In the genomic region with DNA sequence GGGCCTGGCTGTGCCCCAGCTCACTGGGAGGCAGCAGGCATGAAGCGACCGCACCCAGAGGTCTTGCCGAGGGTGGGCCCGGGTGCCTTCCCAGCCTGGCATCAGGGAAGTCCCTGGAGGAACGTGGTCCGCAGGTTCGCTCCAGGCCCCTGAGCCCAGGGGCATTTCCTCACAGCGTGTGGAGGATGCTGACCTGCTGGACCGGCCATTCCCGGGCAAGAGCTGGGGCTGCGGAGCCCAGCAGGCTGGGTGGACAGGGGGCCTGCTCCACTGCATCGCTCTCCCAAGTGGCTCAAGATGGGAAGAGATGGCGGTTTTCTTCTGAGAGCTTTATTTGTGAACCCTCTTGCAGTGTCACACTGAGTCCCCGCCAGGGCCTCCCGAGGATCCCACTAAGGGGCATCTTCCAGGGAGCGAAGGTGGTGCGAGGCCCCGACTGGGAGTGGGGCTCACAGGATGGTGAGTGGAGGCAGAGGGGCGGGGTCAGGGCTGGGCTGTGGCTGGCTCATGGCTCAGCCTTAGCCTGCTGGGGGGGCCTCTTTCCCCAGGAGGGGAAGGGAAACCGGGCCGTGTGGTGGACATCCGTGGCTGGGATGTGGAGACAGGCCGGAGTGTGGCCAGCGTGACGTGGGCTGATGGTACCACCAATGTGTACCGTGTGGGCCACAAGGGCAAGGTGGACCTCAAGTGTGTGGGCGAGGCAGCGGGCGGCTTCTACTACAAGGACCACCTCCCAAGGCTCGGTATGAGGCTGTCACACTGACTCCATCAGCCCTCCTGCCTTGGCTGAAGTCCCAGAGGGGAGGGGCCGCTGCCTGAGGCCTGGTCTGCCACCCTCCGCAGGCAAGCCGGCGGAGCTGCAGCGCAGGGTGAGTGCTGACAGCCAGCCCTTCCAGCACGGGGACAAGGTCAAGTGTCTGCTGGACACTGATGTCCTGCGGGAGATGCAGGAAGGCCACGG, we compare ENCODE assay signal across 20 cellular contexts. TPM values are rescaled to one million over a fixed set of nuclear protein-coding genes. Genes with fewer than 3 reads are reported as not detected.
DNase-seq lines count a peak whose midpoint lies in the region; ATAC-seq and TF ChIP-seq lines count a peak whose summit lies in the region.
"Had no signal": no experiment of that assay in that cellular context is flagged by ENCODE, and none has a peak within 500 bp of the region (broad histone marks: within the 10 kb centered on the region; RNA-seq: fewer than 3 reads in every experiment).

No MANE protein-coding gene starts in this region.

- intact Hi-C loops in natural killer cell (cut with micrococcal nuclease) (no loop called here), left ventricle myocardium inferior (cut with micrococcal nuclease) (no loop called here), aorta (cut with DNase I) (no loop called here)

- H3K4me3 ChIP-seq in left ventricle myocardium inferior (peak overlapping the region; percentile 54), aorta (ENCODE audit: low read length in 2 of 2) (no peak overlapping the region)
- H3K4me3 ChIP-seq: adrenal gland had no signal

- H3K27ac ChIP-seq in RWPE1 (peak overlapping the region; percentile 23), left ventricle myocardium inferior (replicated peaks) (peak overlapping the region; percentile 71), aorta (ENCODE audit: low read depth in 1 of 2, low read length in 2 of 2) (no peak overlapping the region)
- H3K27ac ChIP-seq: adrenal gland had no signal

- H3K36me3 ChIP-seq in left ventricle myocardium inferior (peaks cover 35% of the 10 kb centered on the region), aorta (ENCODE audit: control insufficient read depth in 1 of 2, insufficient read depth in 2 of 2, low read length in 1 of 2) (no peaks in the 10 kb centered on the region)

- 70 to 73% methylated on average over 38 of the region's 38 CpGs for WGBS in aorta, 2 donors

- peaks cover 12% of the 10 kb centered on the region for H3K27me3 ChIP-seq in left ventricle myocardium inferior (ENCODE audit: low read depth)
- no peaks in the 10 kb centered on the region for H3K27me3 ChIP-seq in aorta (ENCODE audit: control insufficient read depth in 1 of 2, insufficient read depth in 2 of 2, low read length in 1 of 2)
- H3K27me3 ChIP-seq: adrenal gland had no signal

- H3K4me1 Mint-ChIP-seq in natural killer cell = peaks cover 8 to 30% of the 10 kb centered on the region in 2 donors
- H3K4me1 Mint-ChIP-seq in natural killer cell treated with Interleukin-12 subunit alpha and Interleukin-12 subunit beta and Interleukin-15 and Interleukin-18, amount 100 ng/mL, for 72 hours (ENCODE audit: low read depth in 2 of 2) = peaks cover 9 to 13% of the 10 kb centered on the region in 2 donors

- H3K27ac Mint-ChIP-seq in natural killer cell = peak overlapping the region in 1 of 2 donors; percentile 47
- no peak overlapping the region for H3K27ac Mint-ChIP-seq in natural killer cell treated with Interleukin-12 subunit alpha and Interleukin-12 subunit beta and Interleukin-15 and Interleukin-18, amount 100 ng/mL, for 72 hours
- H3K27ac Mint-ChIP-seq: activated CD4-positive, alpha-beta T cell treated with anti-CD3 and anti-CD28 coated beads for 36 hours; memory B cell; progenitor cell of endocrine pancreas had no signal

- H3K4me3 Mint-ChIP-seq in natural killer cell = peak overlapping the region; percentile 25
- H3K4me3 Mint-ChIP-seq in natural killer cell treated with Interleukin-12 subunit alpha and Interleukin-12 subunit beta and Interleukin-15 and Interleukin-18, amount 100 ng/mL, for 72 hours = no peak overlapping the region
- H3K4me3 Mint-ChIP-seq: activated CD4-positive, alpha-beta T cell treated with anti-CD3 and anti-CD28 coated beads for 36 hours; memory B cell; naive thymus-derived CD8-positive, alpha-beta T cell had no signal

- no peaks in the 10 kb centered on the region for H3K27me3 Mint-ChIP-seq in natural killer cell (ENCODE audit: low read depth in 2 of 2)
- H3K27me3 Mint-ChIP-seq in natural killer cell treated with Interleukin-12 subunit alpha and Interleukin-12 subunit beta and Interleukin-15 and Interleukin-18, amount 100 ng/mL, for 72 hours = no peaks in the 10 kb centered on the region
- H3K27me3 Mint-ChIP-seq: activated CD4-positive, alpha-beta T cell treated with anti-CD3 and anti-CD28 coated beads for 36 hours; memory B cell; naive thymus-derived CD8-positive, alpha-beta T cell; progenitor cell of endocrine pancreas had no signal

- TF ChIP-seq CTCF in natural killer cell (IDR thresholded peaks at IDR 0.05) (no peak), RWPE1 (conservative IDR thresholded peaks at IDR 0.05; ENCODE audit: low read depth) (no peak), left ventricle myocardium inferior (IDR thresholded peaks at IDR 0.05; ENCODE audit: borderline replicate concordance) (no peak), omental fat pad (IDR thresholded peaks at IDR 0.05) (no peak)

- POLR2A ChIA-PET in RWPE1 (lab: Yijun Ruan, JAX; ENCODE audit: low non-redundant PET) = no interaction called here

- no peak for ATAC-seq in natural killer cell
- no peak for ATAC-seq in natural killer cell treated with Interleukin-12 subunit alpha and Interleukin-12 subunit beta and Interleukin-15 and Interleukin-18, amount 100 ng/mL, for 72 hours
- ATAC-seq in aorta (ENCODE audit: low FRiP score) = no peak
- ATAC-seq in HG03571 (IDR thresholded peaks at IDR 0.05; ENCODE audit: unreplicated experiment) = no peak
- ATAC-seq in omental fat pad (ENCODE audit: low FRiP score) = no peak
- ATAC-seq: activated CD4-positive, alpha-beta T cell treated with anti-CD3 and anti-CD28 coated beads for 36 hours; naive thymus-derived CD8-positive, alpha-beta T cell had no signal

- CTCF ChIA-PET in RWPE1 (lab: Yijun Ruan, JAX) = no interaction called here

- no peaks in the 10 kb centered on the region for H3K36me3 Mint-ChIP-seq in natural killer cell
- no peaks in the 10 kb centered on the region for H3K36me3 Mint-ChIP-seq in natural killer cell treated with Interleukin-12 subunit alpha and Interleukin-12 subunit beta and Interleukin-15 and Interleukin-18, amount 100 ng/mL, for 72 hours
- H3K36me3 Mint-ChIP-seq: memory B cell; naive thymus-derived CD8-positive, alpha-beta T cell had no signal

- DNase-seq in natural killer cell = no peak
- DNase-seq in natural killer cell treated with Interleukin-12 subunit alpha and Interleukin-12 subunit beta and Interleukin-15 and Interleukin-18, amount 100 ng/mL, for 72 hours (ENCODE audit: low spot score) = no peak
- no peak for DNase-seq in RWPE1 (ENCODE audit: low spot score)
- peak; percentile 80 for DNase-seq in left ventricle myocardium inferior
- peak; percentile 53 to 71 for DNase-seq in aorta
- DNase-seq in omental fat pad (ENCODE audit: low spot score) = no peak
- DNase-seq in NCI-H446 (lab: John Stamatoyannopoulos, UW) = no peak
- DNase-seq: activated CD4-positive, alpha-beta T cell treated with anti-CD3 and anti-CD28 coated beads for 36 hours; activated effector memory CD4-positive, alpha-beta T cell treated with Interleukin-2 at 50 U/mL for 16 hours; central memory CD4-positive, alpha-beta T cell; GF-D8; NCI-H1417; NCI-H510A; T1000 had no signal

- H3K4me1 ChIP-seq in left ventricle myocardium inferior = peaks cover 52% of the 10 kb centered on the region
- H3K4me1 ChIP-seq in aorta (ENCODE audit: control insufficient read depth in 1 of 2, insufficient read depth in 2 of 2, low read length in 2 of 2) = no peaks in the 10 kb centered on the region
- H3K4me1 ChIP-seq: adrenal gland had no signal

- H3K9me3 Mint-ChIP-seq in natural killer cell = no peaks in the 10 kb centered on the region
- H3K9me3 Mint-ChIP-seq in natural killer cell treated with Interleukin-12 subunit alpha and Interleukin-12 subunit beta and Interleukin-15 and Interleukin-18, amount 100 ng/mL, for 72 hours = no peaks in the 10 kb centered on the region
- H3K9me3 Mint-ChIP-seq: memory B cell; naive thymus-derived CD8-positive, alpha-beta T cell had no signal

- H3K9me3 ChIP-seq in left ventricle myocardium inferior (replicated peaks) = no peaks in the 10 kb centered on the region
- H3K9me3 ChIP-seq in aorta (ENCODE audit: control insufficient read depth, low read length) = no peaks in the 10 kb centered on the region
- H3K9me3 ChIP-seq: adrenal gland had no signal

RNA-seq across cellular contexts. Expression of gene MMP23B, which starts 7.2 kb away (rescaled TPM):
- total RNA-seq in natural killer cell (100 to 1,000 TPM in 2 of 3 donors, 10 to 100 TPM in 1; 82.9 to 130 (median 126) TPM), left ventricle myocardium inferior (93.8 TPM), aorta (10 to 100 TPM; 15.5 to 74.5 TPM), omental fat pad (10 to 100 TPM in 3 of 4 donors, 1 to 10 TPM in 1; 9.8 to 61.7 (median 18.5) TPM)
- 1 to 10 TPM; 4.9 to 6.1 TPM for total RNA-seq in natural killer cell treated with Interleukin-12 subunit alpha and Interleukin-12 subunit beta and Interleukin-15 and Interleukin-18, amount 100 ng/mL, for 72 hours
- polyA plus RNA-seq in aorta = 100 to 1,000 TPM in 1 of 2 donors, 10 to 100 TPM in 1; 41.2 to 120 TPM
- total RNA-seq: SK-MEL-5 had no signal

RNA-seq across cellular contexts. Expression of gene MIB2, which starts 9.4 kb away (rescaled TPM):
- 10 to 100 TPM; 44.9 to 54.1 (median 46.0) TPM for total RNA-seq in natural killer cell
- total RNA-seq in natural killer cell treated with Interleukin-12 subunit alpha and Interleukin-12 subunit beta and Interleukin-15 and Interleukin-18, amount 100 ng/mL, for 72 hours = 10 to 100 TPM; 29.3 to 43.5 TPM
- 129 TPM for total RNA-seq in left ventricle myocardium inferior
- total RNA-seq in aorta = 10 to 100 TPM; 45.0 to 77.7 TPM
- 100 to 1,000 TPM in 1 of 2 donors, 10 to 100 TPM in 1; 20.4 to 220 TPM for polyA plus RNA-seq in aorta
- 10 to 100 TPM; 33.7 to 52.2 (median 40.2) TPM for total RNA-seq in omental fat pad

RNA-seq across cellular contexts. Expression of gene FNDC10, which starts 24.8 kb away (rescaled TPM):
- total RNA-seq in natural killer cell (1 to 10 TPM; 2.8 to 3.2 (median 3.0) TPM), left ventricle myocardium inferior (3.6 TPM), aorta (1 to 10 TPM; 1.2 to 3.0 TPM), omental fat pad (1 to 10 TPM in 3 of 4 donors, not detected in 1; 1.9 to 2.6 (median 2.2) TPM)
- 1 to 10 TPM in 1 of 2 donors, under 1 TPM in 1; 0.81 to 2.4 TPM for total RNA-seq in natural killer cell treated with Interleukin-12 subunit alpha and Interleukin-12 subunit beta and Interleukin-15 and Interleukin-18, amount 100 ng/mL, for 72 hours
- under 1 TPM; 0.38 to 0.50 TPM for polyA plus RNA-seq in aorta

RNA-seq across cellular contexts. Expression of gene CDK11B, which starts 34.1 kb away (rescaled TPM):
- 10 to 100 TPM; 49.6 to 65.9 (median 50.2) TPM for total RNA-seq in natural killer cell
- total RNA-seq in natural killer cell treated with Interleukin-12 subunit alpha and Interleukin-12 subunit beta and Interleukin-15 and Interleukin-18, amount 100 ng/mL, for 72 hours = 10 to 100 TPM; 37.2 to 51.7 TPM
- total RNA-seq in left ventricle myocardium inferior = 24.3 TPM
- 10 to 100 TPM; 25.2 to 27.0 TPM for total RNA-seq in aorta
- 10 to 100 TPM; 42.3 to 44.7 TPM for polyA plus RNA-seq in aorta
- 10 to 100 TPM; 16.3 to 25.3 (median 19.2) TPM for total RNA-seq in omental fat pad

RNA-seq across cellular contexts. Expression of gene SSU72, which starts 50.1 kb away (rescaled TPM):
- 100 to 1,000 TPM in 1 of 3 donors, 10 to 100 TPM in 2; 87.5 to 107 (median 93.9) TPM for total RNA-seq in natural killer cell
- 100 to 1,000 TPM in 1 of 2 donors, 10 to 100 TPM in 1; 97.6 to 146 TPM for total RNA-seq in natural killer cell treated with Interleukin-12 subunit alpha and Interleukin-12 subunit beta and Interleukin-15 and Interleukin-18, amount 100 ng/mL, for 72 hours
- total RNA-seq in left ventricle myocardium inferior = 104 TPM
- total RNA-seq in aorta = 10 to 100 TPM; 67.7 to 71.5 TPM
- 10 to 100 TPM; 65.0 to 92.8 TPM for polyA plus RNA-seq in aorta
- total RNA-seq in omental fat pad = 100 to 1,000 TPM in 3 of 4 donors, 10 to 100 TPM in 1; 95.7 to 130 (median 107) TPM

Comparison
In these comparisons a context has a peak if more than half of its experiments do, and no peak if none do; other contexts are left out.
1. DNase-seq: peak in left ventricle myocardium inferior (single experiment) and aorta (2 of 2); none in natural killer cell (single experiment), natural killer cell treated with Interleukin-12 subunit alpha and Interleukin-12 subunit beta and Interleukin-15 and Interleukin-18, amount 100 ng/mL, for 72 hours (single experiment), RWPE1 (single experiment), omental fat pad (single experiment) and NCI-H446 (0 of 2).
2. H3K27ac ChIP-seq: peak in RWPE1 (single experiment) and left ventricle myocardium inferior (single experiment); none in aorta (0 of 2).